In genomic region chr10:106474891-106475290, GRCh38 we compare ENCODE assay signal across 18 cellular contexts.
DNase-seq lines count a peak whose midpoint lies in the region; ATAC-seq and TF ChIP-seq lines count a peak whose summit lies in the region.
"Had no signal": no experiment of that assay in that cellular context is flagged by ENCODE, and none has a peak within 500 bp of the region (broad histone marks: within the 10 kb centered on the region; RNA-seq: fewer than 3 reads in every experiment).

No MANE protein-coding gene starts in this region.

- no peak overlapping the region for H3K9ac ChIP-seq in endodermal cell (ENCODE audit: extremely low read depth, low read length, poor library complexity, severe bottlenecking)

- peaks cover 6% of the 10 kb centered on the region for H3K9me3 ChIP-seq in endodermal cell (ENCODE audit: control insufficient read depth, low read length)
- H3K9me3 ChIP-seq: BE2C had no signal

- no peaks in the 10 kb centered on the region for H3K27me3 ChIP-seq in foreskin keratinocyte
- H3K27me3 ChIP-seq in endodermal cell (ENCODE audit: control insufficient read depth, insufficient read depth, low read length, poor library complexity, severe bottlenecking): no peaks in the 10 kb centered on the region
- H3K27me3 ChIP-seq: BE2C had no signal

- peak overlapping the region; percentile 6 for H3K27ac ChIP-seq in foreskin keratinocyte
- H3K27ac ChIP-seq in endodermal cell (ENCODE audit: low read depth, low read length): no peak overlapping the region

- peaks cover 4% of the 10 kb centered on the region for H3K4me1 Mint-ChIP-seq in endodermal cell
- H3K4me1 Mint-ChIP-seq: H9, IgD-negative memory B cell had no signal

- peak; percentile 64 for ATAC-seq in foreskin keratinocyte
- ATAC-seq: SK-N-SH treated with all-trans-retinoic acid at 6 μM for 48 hours had no signal

- H3K36me3 Mint-ChIP-seq in endodermal cell (ENCODE audit: low read depth): no peaks in the 10 kb centered on the region
- H3K36me3 Mint-ChIP-seq: IgD-negative memory B cell had no signal

- no peak overlapping the region for H3K4me3 Mint-ChIP-seq in endodermal cell
- H3K4me3 Mint-ChIP-seq: H9, IgD-negative memory B cell had no signal

- TF ChIP-seq CTCF in choroid plexus epithelial cell (conservative IDR thresholded peaks at IDR 0.05; ENCODE audit: low read depth, low read length) (no peak), foreskin keratinocyte (conservative IDR thresholded peaks at IDR 0.05) (no peak), endodermal cell (conservative IDR thresholded peaks at IDR 0.05) (no peak)

- no peaks in the 10 kb centered on the region for H3K4me1 ChIP-seq in foreskin keratinocyte
- H3K4me1 ChIP-seq in endodermal cell (ENCODE audit: control insufficient read depth, insufficient read depth, low read length): peaks cover 2% of the 10 kb centered on the region
- H3K4me1 ChIP-seq: BE2C had no signal

- H3K27me3 Mint-ChIP-seq in endodermal cell (ENCODE audit: insufficient read depth): peaks cover 8% of the 10 kb centered on the region
- H3K27me3 Mint-ChIP-seq: IgD-negative memory B cell had no signal

- H3K27ac Mint-ChIP-seq in endodermal cell: no peak overlapping the region
- H3K27ac Mint-ChIP-seq: H9, IgD-negative memory B cell had no signal

- no peak overlapping the region for H3K4me3 ChIP-seq in choroid plexus epithelial cell (ENCODE audit: low read depth, low read length)
- H3K4me3 ChIP-seq in endodermal cell (ENCODE audit: low read length): no peak overlapping the region

- H3K36me3 ChIP-seq in endodermal cell (ENCODE audit: control insufficient read depth, insufficient read depth, low read length): no peaks in the 10 kb centered on the region
- H3K36me3 ChIP-seq: BE2C had no signal

- H3K9me3 Mint-ChIP-seq in endodermal cell: peaks cover 4% of the 10 kb centered on the region

- DNase-seq in EH (ENCODE audit: low read depth) (peak; percentile 39), HT1080 (ENCODE audit: low read depth) (peak; percentile 50), choroid plexus epithelial cell (ENCODE audit: low read depth) (peak; percentile 50), foreskin keratinocyte (peak in 1 of 2 donors; percentile 48), endodermal cell (no peak), inferior parietal cortex (ENCODE audit: extremely low spot score) (no peak), foreskin melanocyte (no peak)
- DNase-seq: BE2C, COR-L47, DMS79, H9, NCI-H1417, NCI-H1694 treated with DMSO at 0.1 percent for 48 hours, NCI-H446 treated with DMSO at 0.1 percent for 48 hours, NCI-H526 treated with DMSO at 0.1 percent for 48 hours, SIG-M5 had no signal

Comparison
In these comparisons a context has a peak if more than half of its experiments do, and no peak if none do; other contexts are left out.
1. DNase-seq: peak in EH (single experiment), HT1080 (single experiment) and choroid plexus epithelial cell (single experiment); none in endodermal cell (single experiment), inferior parietal cortex (single experiment) and foreskin melanocyte (single experiment).